2 cellular contexts compared by ENCODE assay signal in the genomic region with DNA sequence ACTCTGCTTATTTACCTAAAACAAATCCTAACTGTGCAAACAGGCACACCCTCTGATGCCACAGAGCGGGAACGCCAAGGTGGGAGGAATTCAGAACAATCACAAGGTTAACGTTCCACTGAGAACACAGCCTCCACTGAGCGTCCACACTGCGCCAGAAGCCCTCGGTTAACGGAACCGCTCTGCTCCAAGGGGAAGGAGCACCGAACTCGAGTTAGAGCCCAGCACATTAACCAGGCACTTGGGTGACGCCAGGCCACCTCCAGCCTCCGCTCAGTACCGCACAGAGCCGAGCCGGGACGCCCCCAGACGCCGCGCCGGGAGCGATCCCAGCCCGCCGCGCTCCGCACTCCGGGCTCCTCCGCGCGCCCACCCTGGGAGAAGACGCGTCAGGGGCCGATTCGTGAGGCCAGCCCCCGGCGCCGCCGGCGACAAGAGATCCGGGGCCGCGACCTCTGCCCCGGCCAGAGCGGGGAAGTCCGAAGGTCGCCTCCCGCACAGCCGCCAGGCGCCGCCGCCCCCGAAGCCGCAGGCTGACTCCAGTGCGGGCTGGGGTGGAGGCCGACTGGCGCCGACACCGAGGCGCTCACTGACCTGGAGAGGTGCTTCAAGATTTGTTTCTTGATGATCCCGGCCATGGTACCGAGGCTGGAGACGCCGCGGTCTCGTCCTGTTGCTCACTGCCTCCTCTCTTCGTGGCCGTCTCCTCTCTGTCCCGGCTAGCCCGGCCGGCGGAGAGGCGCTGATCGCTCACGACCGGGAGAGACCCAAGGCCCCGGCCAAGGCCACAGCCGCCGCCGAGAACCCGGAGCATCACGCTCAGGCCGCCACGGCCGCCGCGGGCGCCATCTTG.
TF ChIP-seq lines count a peak whose summit lies in the region.

No MANE protein-coding gene starts in this region.

TF ChIP-seq in SK-N-SH, 30 proteins besides CTCF, POLR2A, EP300 and RAD21 (continued from another document):
- TF ChIP-seq, protein P1, sequence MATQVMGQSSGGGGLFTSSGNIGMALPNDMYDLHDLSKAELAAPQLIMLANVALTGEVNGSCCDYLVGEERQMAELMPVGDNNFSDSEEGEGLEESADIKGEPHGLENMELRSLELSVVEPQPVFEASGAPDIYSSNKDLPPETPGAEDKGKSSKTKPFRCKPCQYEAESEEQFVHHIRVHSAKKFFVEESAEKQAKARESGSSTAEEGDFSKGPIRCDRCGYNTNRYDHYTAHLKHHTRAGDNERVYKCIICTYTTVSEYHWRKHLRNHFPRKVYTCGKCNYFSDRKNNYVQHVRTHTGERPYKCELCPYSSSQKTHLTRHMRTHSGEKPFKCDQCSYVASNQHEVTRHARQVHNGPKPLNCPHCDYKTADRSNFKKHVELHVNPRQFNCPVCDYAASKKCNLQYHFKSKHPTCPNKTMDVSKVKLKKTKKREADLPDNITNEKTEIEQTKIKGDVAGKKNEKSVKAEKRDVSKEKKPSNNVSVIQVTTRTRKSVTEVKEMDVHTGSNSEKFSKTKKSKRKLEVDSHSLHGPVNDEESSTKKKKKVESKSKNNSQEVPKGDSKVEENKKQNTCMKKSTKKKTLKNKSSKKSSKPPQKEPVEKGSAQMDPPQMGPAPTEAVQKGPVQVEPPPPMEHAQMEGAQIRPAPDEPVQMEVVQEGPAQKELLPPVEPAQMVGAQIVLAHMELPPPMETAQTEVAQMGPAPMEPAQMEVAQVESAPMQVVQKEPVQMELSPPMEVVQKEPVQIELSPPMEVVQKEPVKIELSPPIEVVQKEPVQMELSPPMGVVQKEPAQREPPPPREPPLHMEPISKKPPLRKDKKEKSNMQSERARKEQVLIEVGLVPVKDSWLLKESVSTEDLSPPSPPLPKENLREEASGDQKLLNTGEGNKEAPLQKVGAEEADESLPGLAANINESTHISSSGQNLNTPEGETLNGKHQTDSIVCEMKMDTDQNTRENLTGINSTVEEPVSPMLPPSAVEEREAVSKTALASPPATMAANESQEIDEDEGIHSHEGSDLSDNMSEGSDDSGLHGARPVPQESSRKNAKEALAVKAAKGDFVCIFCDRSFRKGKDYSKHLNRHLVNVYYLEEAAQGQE (IDR thresholded peaks at IDR 0.05; ENCODE audit: low read depth, low read length): no peak
- peak; percentile 8; the same call in 1 of the 2 replicates for TF ChIP-seq MAX (IDR thresholded peaks at IDR 0.05; ENCODE audit: low read depth)

TF ChIP-seq in K562, 482 proteins besides CTCF, POLR2A, EP300 and RAD21 (continued from another document and continues in another):
- TF ChIP-seq TBP (optimal IDR thresholded peaks at IDR 0.05; ENCODE audit: low read depth, low read length) (peak; percentile 85), GATA2 (CRISPR knock-in tag; IDR thresholded peaks at IDR 0.05) (peak; percentile 35; the same call in 1 of the 2 replicates), NFRKB (IDR thresholded peaks at IDR 0.05; ENCODE audit: low read depth) (peak; percentile 44; the same call in 1 of the 2 replicates), PML (IDR thresholded peaks at IDR 0.05; ENCODE audit: low read length) (0 out of 2 replicates have a peak, but pooled peaks have one; percentile 31), MNT (conservative IDR thresholded peaks at IDR 0.05) (peak in 1 of 2 experiments; percentile 52; a peak in 2 of 4 replicates), ZNF263 (CRISPR knock-in tag; IDR thresholded peaks at IDR 0.05; ENCODE audit: borderline replicate concordance) (0 out of 2 replicates have a peak, but pooled peaks have one; percentile 17), ZNF224 (CRISPR knock-in tag; IDR thresholded peaks at IDR 0.05) (no peak), ATF1 (CRISPR knock-in tag; IDR thresholded peaks at IDR 0.05) (no peak), ATF1 (tag; IDR thresholded peaks at IDR 0.05) (peak; percentile 14; the same call in 1 of the 2 replicates), CEBPZ (IDR thresholded peaks at IDR 0.05; ENCODE audit: borderline replicate concordance, low read depth, low read length) (no peak), BRD4 (IDR thresholded peaks at IDR 0.05) (no peak), EGR1 (conservative IDR thresholded peaks at IDR 0.05) (peak; percentile 5; the same call in 1 of the 2 replicates), ZNF41 (CRISPR knock-in tag; conservative IDR thresholded peaks at IDR 0.05) (no peak), RBBP5 (IDR thresholded peaks at IDR 0.05; ENCODE audit: borderline replicate concordance, insufficient read depth, low read length, poor library complexity, severe bottlenecking) (peak; percentile 74), GTF2E2 (tag; IDR thresholded peaks at IDR 0.05) (no peak), ZNF282 (CRISPR knock-in tag; IDR thresholded peaks at IDR 0.05) (no peak), TAF1 (IDR thresholded peaks at IDR 0.05; ENCODE audit: control insufficient read depth, extremely low read depth, insufficient read depth, low read length, severe bottlenecking) (peak; percentile 92), MAFF (IDR thresholded peaks at IDR 0.05; ENCODE audit: low read length) (no peak), BRD9 (IDR thresholded peaks at IDR 0.05; ENCODE audit: low read depth, partially characterized antibody) (peak; percentile 3), CBX1 (IDR thresholded peaks at IDR 0.05; ENCODE audit: low read depth) (0 out of 2 replicates have a peak, but pooled peaks have one; percentile 30), HDAC2 (IDR thresholded peaks at IDR 0.05) (peak; percentile 32; the same call in 1 of the 2 replicates), EP400 (IDR thresholded peaks at IDR 0.05) (0 out of 2 replicates have a peak, but pooled peaks have one; percentile 32), CHD1 (IDR thresholded peaks at IDR 0.05; ENCODE audit: low read length) (peak; percentile 17), MBD2 (IDR thresholded peaks at IDR 0.05; ENCODE audit: borderline replicate concordance, low read depth) (peak; percentile 35; the same call in 1 of the 2 replicates), ZNF785 (CRISPR knock-in tag; IDR thresholded peaks at IDR 0.05) (no peak), HMGXB4 (CRISPR knock-in tag; IDR thresholded peaks at IDR 0.05) (peak; percentile 77), ZC3H11A (IDR thresholded peaks at IDR 0.05; ENCODE audit: low read depth, low read length) (no peak), SMARCA4 (IDR thresholded peaks at IDR 0.05) (peak; percentile 5; the same call in 1 of the 2 replicates), RCOR1 (IDR thresholded peaks at IDR 0.05; ENCODE audit: borderline replicate concordance in 1 of 2, low read depth in 2 of 2, low read length in 2 of 2) (0 out of 4 replicates have a peak, but pooled peaks of 1 of the 2 experiments have one; percentile 27), TFAP4 (CRISPR knock-in tag; IDR thresholded peaks at IDR 0.05; ENCODE audit: borderline replicate concordance) (peak; percentile 27; the same call in 1 of the 2 replicates), ESRRA (IDR thresholded peaks at IDR 0.05; ENCODE audit: borderline replicate concordance, low read depth) (peak; percentile 10; the same call in 1 of the 2 replicates), MYC (IDR thresholded peaks at IDR 0.05; ENCODE audit: low read depth, low read length) (peak; percentile 40; the same call in 1 of the 2 replicates), MYC (CRISPR knock-in tag; IDR thresholded peaks at IDR 0.05; ENCODE audit: borderline replicate concordance, low read depth) (no peak), NCOA6 (IDR thresholded peaks at IDR 0.05) (0 out of 2 replicates have a peak, but pooled peaks have one; percentile 43), TAF9B (IDR thresholded peaks at IDR 0.05; ENCODE audit: partially characterized antibody) (peak; percentile 56), POLR2G (IDR thresholded peaks at IDR 0.05; ENCODE audit: low read depth, low read length) (peak; percentile 95)
- TF ChIP-seq, protein P2, sequence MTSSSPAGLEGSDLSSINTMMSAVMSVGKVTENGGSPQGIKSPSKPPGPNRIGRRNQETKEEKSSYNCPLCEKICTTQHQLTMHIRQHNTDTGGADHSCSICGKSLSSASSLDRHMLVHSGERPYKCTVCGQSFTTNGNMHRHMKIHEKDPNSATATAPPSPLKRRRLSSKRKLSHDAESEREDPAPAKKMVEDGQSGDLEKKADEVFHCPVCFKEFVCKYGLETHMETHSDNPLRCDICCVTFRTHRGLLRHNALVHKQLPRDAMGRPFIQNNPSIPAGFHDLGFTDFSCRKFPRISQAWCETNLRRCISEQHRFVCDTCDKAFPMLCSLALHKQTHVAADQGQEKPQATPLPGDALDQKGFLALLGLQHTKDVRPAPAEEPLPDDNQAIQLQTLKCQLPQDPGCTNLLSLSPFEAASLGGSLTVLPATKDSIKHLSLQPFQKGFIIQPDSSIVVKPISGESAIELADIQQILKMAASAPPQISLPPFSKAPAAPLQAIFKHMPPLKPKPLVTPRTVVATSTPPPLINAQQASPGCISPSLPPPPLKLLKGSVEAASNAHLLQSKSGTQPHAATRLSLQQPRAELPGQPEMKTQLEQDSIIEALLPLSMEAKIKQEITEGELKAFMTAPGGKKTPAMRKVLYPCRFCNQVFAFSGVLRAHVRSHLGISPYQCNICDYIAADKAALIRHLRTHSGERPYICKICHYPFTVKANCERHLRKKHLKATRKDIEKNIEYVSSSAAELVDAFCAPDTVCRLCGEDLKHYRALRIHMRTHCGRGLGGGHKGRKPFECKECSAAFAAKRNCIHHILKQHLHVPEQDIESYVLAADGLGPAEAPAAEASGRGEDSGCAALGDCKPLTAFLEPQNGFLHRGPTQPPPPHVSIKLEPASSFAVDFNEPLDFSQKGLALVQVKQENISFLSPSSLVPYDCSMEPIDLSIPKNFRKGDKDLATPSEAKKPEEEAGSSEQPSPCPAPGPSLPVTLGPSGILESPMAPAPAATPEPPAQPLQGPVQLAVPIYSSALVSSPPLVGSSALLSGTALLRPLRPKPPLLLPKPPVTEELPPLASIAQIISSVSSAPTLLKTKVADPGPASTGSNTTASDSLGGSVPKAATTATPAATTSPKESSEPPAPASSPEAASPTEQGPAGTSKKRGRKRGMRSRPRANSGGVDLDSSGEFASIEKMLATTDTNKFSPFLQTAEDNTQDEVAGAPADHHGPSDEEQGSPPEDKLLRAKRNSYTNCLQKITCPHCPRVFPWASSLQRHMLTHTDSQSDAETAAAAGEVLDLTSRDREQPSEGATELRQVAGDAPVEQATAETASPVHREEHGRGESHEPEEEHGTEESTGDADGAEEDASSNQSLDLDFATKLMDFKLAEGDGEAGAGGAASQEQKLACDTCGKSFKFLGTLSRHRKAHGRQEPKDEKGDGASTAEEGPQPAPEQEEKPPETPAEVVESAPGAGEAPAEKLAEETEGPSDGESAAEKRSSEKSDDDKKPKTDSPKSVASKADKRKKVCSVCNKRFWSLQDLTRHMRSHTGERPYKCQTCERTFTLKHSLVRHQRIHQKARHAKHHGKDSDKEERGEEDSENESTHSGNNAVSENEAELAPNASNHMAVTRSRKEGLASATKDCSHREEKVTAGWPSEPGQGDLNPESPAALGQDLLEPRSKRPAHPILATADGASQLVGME (CRISPR knock-in tag; IDR thresholded peaks at IDR 0.05): 0 out of 2 replicates have a peak, but pooled peaks have one; percentile 42
